20 cellular contexts compared by ENCODE assay signal in genomic region chr15:57135800-57136199, GRCh38.
A peak's percentile ranks its signal among the peaks of the same experiment; 100 is the strongest.
DNase-seq lines count a peak whose midpoint lies in the region; ATAC-seq and TF ChIP-seq lines count a peak whose summit lies in the region.
"Had no signal": no experiment of that assay in that cellular context is flagged by ENCODE, and none has a peak within 500 bp of the region (broad histone marks: within the 10 kb centered on the region; RNA-seq: fewer than 3 reads in every experiment).

No MANE protein-coding gene starts in this region.

- H3K4me3 ChIP-seq in GM23248 (0 out of 2 replicates have a peak overlapping the region, but pooled peaks have one; percentile 16), MM.1S (ENCODE audit: low read length) (peak overlapping the region; percentile 49), ectodermal cell (ENCODE audit: insufficient read depth, low read depth, low read length) (no peak overlapping the region)
- H3K4me3 ChIP-seq: lung, testis had no signal

- peaks cover 57% of the 10 kb centered on the region for H3K4me1 Mint-ChIP-seq in nephron
- peaks cover 41% of the 10 kb centered on the region for H3K4me1 Mint-ChIP-seq in stimulated activated naive CD8-positive, alpha-beta T cell treated with anti-CD3 and anti-CD28 coated beads, Interleukin-15, amount 100 ng/mL, for 72 hours

- H3K36me3 ChIP-seq in GM23248 (ENCODE audit: low read depth) (no peaks in the 10 kb centered on the region), MM.1S (replicated peaks; ENCODE audit: insufficient read depth, low read length) (no peaks in the 10 kb centered on the region), ectodermal cell (ENCODE audit: control insufficient read depth, insufficient read depth, low read length) (no peaks in the 10 kb centered on the region)
- H3K36me3 ChIP-seq: BE2C had no signal

- H3K4me1 ChIP-seq in GM23248 (ENCODE audit: insufficient read depth): peaks cover 5% of the 10 kb centered on the region; the same call in 1 of the 2 replicates
- H3K4me1 ChIP-seq in MM.1S (ENCODE audit: low read length): peaks cover 17% of the 10 kb centered on the region
- H3K4me1 ChIP-seq in ectodermal cell (ENCODE audit: control insufficient read depth, insufficient read depth, low read length): peaks cover 28% of the 10 kb centered on the region
- H3K4me1 ChIP-seq: testis had no signal

- H3K9me2 ChIP-seq in GM23248 (ENCODE audit: insufficient read depth) (no peaks in the 10 kb centered on the region), MM.1S (replicated peaks; ENCODE audit: insufficient read depth, low read length) (no peaks in the 10 kb centered on the region)

- H3K4me3 Mint-ChIP-seq in nephron: peak overlapping the region in 2 of 3 experiments; percentile 31 to 49
- H3K4me3 Mint-ChIP-seq in stimulated activated naive CD8-positive, alpha-beta T cell treated with anti-CD3 and anti-CD28 coated beads, Interleukin-15, amount 100 ng/mL, for 72 hours: no peak overlapping the region
- H3K4me3 Mint-ChIP-seq: activated T-cell treated with anti-CD3 and anti-CD28 coated beads, Interleukin-2, amount 50 U/mL, for 24 hours had no signal

- TF ChIP-seq CTCF in MM.1S (IDR thresholded peaks at IDR 0.05; ENCODE audit: low read length) (no peak), nephron (IDR thresholded peaks at IDR 0.05; ENCODE audit: unreplicated experiment in 3 of 3) (no peak)

- H4K20me1 ChIP-seq in GM23248 (ENCODE audit: insufficient read depth) (no peaks in the 10 kb centered on the region), MM.1S (ENCODE audit: insufficient read depth, low read length) (no peaks in the 10 kb centered on the region)

- DNase-seq in GM23248 (no peak), MM.1S (peak; percentile 18), DMS 273 (lab: John Stamatoyannopoulos, UW; ENCODE audit: unreplicated experiment) (no peak), mucosa of gallbladder (ENCODE audit: low spot score) (no peak)
- DNase-seq in stimulated activated naive CD8-positive, alpha-beta T cell treated with anti-CD3 and anti-CD28 coated beads, Interleukin-15, amount 100 ng/mL, for 72 hours: no peak
- DNase-seq: activated CD4-positive, alpha-beta T cell treated with anti-CD3 and anti-CD28 coated beads, Interleukin-2, amount 50 U/mL, for 4 hours; activated T-cell treated with anti-CD3 and anti-CD28 coated beads, Interleukin-2, amount 50 U/mL, for 24 hours; BE2C; cortex of kidney; DMS 273 treated with DMSO at 0.1 percent for 48 hours; GF-D8; naive thymus-derived CD4-positive, alpha-beta T cell; NCI-H1417 treated with DMSO at 0.1 percent for 48 hours; NCI-H2171; testis had no signal

- H3K27ac ChIP-seq in GM23248 (no peak overlapping the region), MM.1S (ENCODE audit: low read length) (peak overlapping the region; percentile 32; the same call in 1 of the 2 replicates), ectodermal cell (ENCODE audit: insufficient read depth, low read depth, low read length, poor library complexity, severe bottlenecking) (peak overlapping the region; percentile 10)
- H3K27ac ChIP-seq: testis had no signal

- in situ Hi-C loops in GM23248 (cut with MboI): loop anchor here (25.0 kb wide), 1 partner anchor 648 kb away; no protein-coding TSS in a partner anchor

- no peak for ATAC-seq in stimulated activated naive CD8-positive, alpha-beta T cell treated with anti-CD3 and anti-CD28 coated beads, Interleukin-15, amount 100 ng/mL, for 72 hours
- no peak for ATAC-seq in HG02840 (IDR thresholded peaks at IDR 0.05; ENCODE audit: low FRiP score, unreplicated experiment)
- ATAC-seq: activated naive CD4-positive, alpha-beta T cell treated with anti-CD3 and anti-CD28 coated beads, Interleukin-2, amount 50 U/mL, for 72 hours; naive thymus-derived CD4-positive, alpha-beta T cell had no signal

- H3K79me2 ChIP-seq in GM23248 (ENCODE audit: insufficient read depth) (peaks cover 46% of the 10 kb centered on the region), MM.1S (ENCODE audit: low read length) (no peaks in the 10 kb centered on the region)

- H3K27ac Mint-ChIP-seq in nephron: peak overlapping the region; percentile 74 to 82 (median 81)
- no peak overlapping the region for H3K27ac Mint-ChIP-seq in stimulated activated naive CD8-positive, alpha-beta T cell treated with anti-CD3 and anti-CD28 coated beads, Interleukin-15, amount 100 ng/mL, for 72 hours
- H3K27ac Mint-ChIP-seq: activated naive CD4-positive, alpha-beta T cell treated with anti-CD3 and anti-CD28 coated beads, Interleukin-2, amount 50 U/mL, for 72 hours; activated T-cell treated with anti-CD3 and anti-CD28 coated beads, Interleukin-2, amount 50 U/mL, for 24 hours had no signal

- H3K36me3 Mint-ChIP-seq in nephron (ENCODE audit: low read depth): no peaks in the 10 kb centered on the region

- H3K27me3 ChIP-seq in GM23248 (replicated peaks; ENCODE audit: insufficient read depth) (no peaks in the 10 kb centered on the region), MM.1S (replicated peaks; ENCODE audit: insufficient read depth, low read length) (no peaks in the 10 kb centered on the region), ectodermal cell (ENCODE audit: control insufficient read depth, insufficient read depth, low read length, poor library complexity, severe bottlenecking) (no peaks in the 10 kb centered on the region)
- H3K27me3 ChIP-seq: BE2C, testis had no signal

- H3K9me3 Mint-ChIP-seq in nephron: no peaks in the 10 kb centered on the region
- H3K9me3 Mint-ChIP-seq in stimulated activated naive CD8-positive, alpha-beta T cell treated with anti-CD3 and anti-CD28 coated beads, Interleukin-15, amount 100 ng/mL, for 72 hours: no peaks in the 10 kb centered on the region
- H3K9me3 Mint-ChIP-seq: activated naive CD4-positive, alpha-beta T cell treated with anti-CD3 and anti-CD28 coated beads, Interleukin-2, amount 50 U/mL, for 72 hours; activated T-cell treated with anti-CD3 and anti-CD28 coated beads, Interleukin-2, amount 50 U/mL, for 24 hours had no signal

- no peak overlapping the region for H3K9ac ChIP-seq in GM23248
- H3K9ac ChIP-seq in MM.1S (ENCODE audit: low read length): peak overlapping the region; percentile 19; the same call in 1 of the 2 replicates

- H2AFZ ChIP-seq in GM23248 (no peak overlapping the region), MM.1S (ENCODE audit: low read length) (peak overlapping the region; percentile 41)

- H3K27me3 Mint-ChIP-seq in nephron (ENCODE audit: low read depth): no peaks in the 10 kb centered on the region
- H3K27me3 Mint-ChIP-seq in stimulated activated naive CD8-positive, alpha-beta T cell treated with anti-CD3 and anti-CD28 coated beads, Interleukin-15, amount 100 ng/mL, for 72 hours: no peaks in the 10 kb centered on the region
- H3K27me3 Mint-ChIP-seq: activated T-cell treated with anti-CD3 and anti-CD28 coated beads, Interleukin-2, amount 50 U/mL, for 24 hours; naive thymus-derived CD4-positive, alpha-beta T cell had no signal

- H3K4me2 ChIP-seq in GM23248 (ENCODE audit: unreplicated experiment) (no peak overlapping the region), MM.1S (ENCODE audit: low read depth, low read length) (peak overlapping the region; percentile 89)

- H3F3A ChIP-seq in GM23248 (ENCODE audit: insufficient read depth) (no peaks in the 10 kb centered on the region), MM.1S (ENCODE audit: insufficient read depth, low read length) (no peaks in the 10 kb centered on the region; the same call in 1 of the 2 replicates)

- H3K9me3 ChIP-seq in GM23248 (ENCODE audit: low read depth) (no peaks in the 10 kb centered on the region), MM.1S (replicated peaks; ENCODE audit: insufficient read depth, low read length) (no peaks in the 10 kb centered on the region), ectodermal cell (ENCODE audit: control insufficient read depth, low read length) (no peaks in the 10 kb centered on the region)
- H3K9me3 ChIP-seq: BE2C, testis had no signal

Comparison
In these comparisons a context has a peak if more than half of its experiments do, and no peak if none do; other contexts are left out.
1. H3K27ac Mint-ChIP-seq: peak in nephron (3 of 3); none in stimulated activated naive CD8-positive, alpha-beta T cell treated with anti-CD3 and anti-CD28 coated beads, Interleukin-15, amount 100 ng/mL, for 72 hours (0 of 2).
2. H3K4me3 Mint-ChIP-seq: peak in nephron (2 of 3); none in stimulated activated naive CD8-positive, alpha-beta T cell treated with anti-CD3 and anti-CD28 coated beads, Interleukin-15, amount 100 ng/mL, for 72 hours (0 of 2).